In genomic region chr1:8580566-8580965, GRCh38 we compare ENCODE assay signal across 13 cellular contexts.
"Had no signal": no experiment of that assay in that cellular context is flagged by ENCODE, and none has a peak within 500 bp of the region (broad histone marks: within the 10 kb centered on the region; RNA-seq: fewer than 3 reads in every experiment).

No MANE protein-coding gene starts in this region.

- DNase-seq: activated CD4-positive, alpha-beta T cell treated with anti-CD3 and anti-CD28 coated beads for 1 hour; activated CD4-positive, alpha-beta T cell treated with anti-CD3 and anti-CD28 coated beads, Interleukin-2, amount 50 U/mL, for 4 hours; activated naive CD4-positive, alpha-beta T cell treated with Interleukin-2 at 50 U/mL for 16 hours; activated T-cell treated with anti-CD3 and anti-CD28 coated beads for 4 hours; aorta; dorsolateral prefrontal cortex; erythroblast; mesendoderm; sigmoid colon; stimulated activated CD4-positive, alpha-beta T cell treated with anti-CD3 and anti-CD28 coated beads, Interleukin-1b, Interleukin-23, amount 100 ng/mL, for 48 hours; stimulated activated naive CD8-positive, alpha-beta T cell treated with anti-CD3 and anti-CD28 coated beads, Interleukin-15, amount 100 ng/mL, for 72 hours; testis had no signal

- H3K36me3 ChIP-seq: gastroesophageal sphincter, sigmoid colon had no signal

- H3K27ac Mint-ChIP-seq: stimulated activated naive CD8-positive, alpha-beta T cell treated with anti-CD3 and anti-CD28 coated beads, Interleukin-15, amount 100 ng/mL, for 72 hours had no signal

- H3K9me3 Mint-ChIP-seq: stimulated activated naive CD8-positive, alpha-beta T cell treated with anti-CD3 and anti-CD28 coated beads, Interleukin-15, amount 100 ng/mL, for 72 hours had no signal

- H3K27me3 ChIP-seq: dorsolateral prefrontal cortex, gastroesophageal sphincter, sigmoid colon, testis had no signal

- H3K27ac ChIP-seq: dorsolateral prefrontal cortex, gastroesophageal sphincter, sigmoid colon, testis had no signal

- H3K4me1 ChIP-seq: gastroesophageal sphincter, sigmoid colon, testis had no signal

- H3K4me1 Mint-ChIP-seq: stimulated activated naive CD8-positive, alpha-beta T cell treated with anti-CD3 and anti-CD28 coated beads, Interleukin-15, amount 100 ng/mL, for 72 hours had no signal

- H3K4me3 ChIP-seq: dorsolateral prefrontal cortex, gastroesophageal sphincter, sigmoid colon, testis had no signal

- ATAC-seq: gastroesophageal sphincter; stimulated activated naive CD8-positive, alpha-beta T cell treated with anti-CD3 and anti-CD28 coated beads, Interleukin-15, amount 100 ng/mL, for 72 hours had no signal

- H3K4me3 Mint-ChIP-seq: stimulated activated naive CD8-positive, alpha-beta T cell treated with anti-CD3 and anti-CD28 coated beads, Interleukin-15, amount 100 ng/mL, for 72 hours had no signal

- H3K9me3 ChIP-seq: gastroesophageal sphincter, sigmoid colon, testis had no signal

- H3K27me3 Mint-ChIP-seq: stimulated activated naive CD8-positive, alpha-beta T cell treated with anti-CD3 and anti-CD28 coated beads, Interleukin-15, amount 100 ng/mL, for 72 hours had no signal
